Comparison of ENCODE assay signal across 8 cellular contexts in genomic region chr15:84634228-84634837, GRCh38. TPM values are rescaled to one million over a fixed set of nuclear protein-coding genes. Genes with fewer than 3 reads are reported as not detected.
DNase-seq lines count a peak whose midpoint lies in the region; ATAC-seq and TF ChIP-seq lines count a peak whose summit lies in the region.

No MANE protein-coding gene starts in this region.

- peaks cover 33% of the 10 kb centered on the region for H3K4me1 Mint-ChIP-seq in activated CD4-positive, alpha-beta T cell treated with anti-CD3 and anti-CD28 coated beads, Interleukin-2, amount 10 ng/mL, durations not matched to agents 24 days and 14 days

- H3K9me3 Mint-ChIP-seq in activated CD4-positive, alpha-beta T cell treated with anti-CD3 and anti-CD28 coated beads, Interleukin-2, amount 10 ng/mL, durations not matched to agents 24 days and 14 days, result no peaks in the 10 kb centered on the region

- intact Hi-C loops in activated CD4-positive, alpha-beta T cell treated with anti-CD3 and anti-CD28 coated beads, Interleukin-2, amount 10 ng/mL, durations not matched to agents 24 days and 14 days (cut with micrococcal nuclease), result loop anchor here (5.0 kb wide), 1 partner anchor 113 kb away; the partner anchor contains the start of gene ZNF592
- intact Hi-C loops in ascending aorta (cut with DNase I) (no loop called here), left lung (cut with DNase I) (no loop called here), head of caudate nucleus (cut with DNase I) (loop anchor here (5.0 kb wide), 1 partner anchor 113 kb away; the partner anchor contains the start of gene ZNF592)

- no peak for DNase-seq in activated CD4-positive, alpha-beta T cell treated with anti-CD3 and anti-CD28 coated beads, Interleukin-2, amount 10 ng/mL, durations not matched to agents 24 days and 14 days
- no peak for DNase-seq in activated CD4-positive, alpha-beta T cell treated with anti-CD3 and anti-CD28 coated beads, Interleukin-2, amount 50 U/mL, for 1 hour
- no peak for DNase-seq in ascending aorta (ENCODE audit: low spot score in 2 of 2)
- DNase-seq in left lung, result no peak
- DNase-seq in head of caudate nucleus, result no peak
- DNase-seq in HCEC 1CT, result no peak

- H3K4me1 ChIP-seq in ascending aorta (peaks cover 12 to 39% of the 10 kb centered on the region in 2 donors), left lung (peaks cover 14 to 51% of the 10 kb centered on the region in 2 donors)

- H3K27ac ChIP-seq in ascending aorta (peak overlapping the region; percentile 93 to 97), left lung (peak overlapping the region; percentile 86 to 95), temporal lobe (ENCODE audit: low read depth, low read length) (peak overlapping the region; percentile 90)

- TF ChIP-seq CTCF in ascending aorta (IDR thresholded peaks at IDR 0.05), result no peak
- no peak for TF ChIP-seq CTCF in left lung (IDR thresholded peaks at IDR 0.05)

- H3K9me3 ChIP-seq in ascending aorta (no peaks in the 10 kb centered on the region), left lung (no peaks in the 10 kb centered on the region)

- H3K27me3 ChIP-seq in ascending aorta (no peaks in the 10 kb centered on the region), left lung (no peaks in the 10 kb centered on the region)

- peaks cover 36% of the 10 kb centered on the region for H3K36me3 Mint-ChIP-seq in activated CD4-positive, alpha-beta T cell treated with anti-CD3 and anti-CD28 coated beads, Interleukin-2, amount 10 ng/mL, durations not matched to agents 24 days and 14 days (ENCODE audit: low read depth)

- H3K4me3 ChIP-seq in ascending aorta, result peak overlapping the region; percentile 79 to 94
- peak overlapping the region; percentile 62 for H3K4me3 ChIP-seq in left lung

- peak overlapping the region; percentile 85 for H3K4me3 Mint-ChIP-seq in activated CD4-positive, alpha-beta T cell treated with anti-CD3 and anti-CD28 coated beads, Interleukin-2, amount 10 ng/mL, durations not matched to agents 24 days and 14 days

- H3K36me3 ChIP-seq in ascending aorta (peaks cover 14 to 15% of the 10 kb centered on the region in 2 donors), left lung (peaks cover 0 to 33% of the 10 kb centered on the region in 2 donors)

- ATAC-seq in left lung (no peak), GM18502 (IDR thresholded peaks at IDR 0.05; ENCODE audit: poor library complexity, unreplicated experiment) (no peak)

- peak overlapping the region; percentile 68 for H3K27ac Mint-ChIP-seq in activated CD4-positive, alpha-beta T cell treated with anti-CD3 and anti-CD28 coated beads, Interleukin-2, amount 10 ng/mL, durations not matched to agents 24 days and 14 days

- H3K27me3 Mint-ChIP-seq in activated CD4-positive, alpha-beta T cell treated with anti-CD3 and anti-CD28 coated beads, Interleukin-2, amount 10 ng/mL, durations not matched to agents 24 days and 14 days, result no peaks in the 10 kb centered on the region

RNA-seq across cellular contexts. Expression of gene WDR73, which starts 19.8 kb away (rescaled TPM):
- 24.5 and 28.0 TPM in 2 replicates for total RNA-seq in activated CD4-positive, alpha-beta T cell treated with anti-CD3 and anti-CD28 coated beads, Interleukin-2, amount 10 ng/mL, durations not matched to agents 24 days and 14 days
- total RNA-seq in ascending aorta, result 29.5 TPM
- total RNA-seq in left lung, result 10 to 100 TPM; 25.5 to 25.7 TPM
- total RNA-seq in temporal lobe, result 23.1 TPM

RNA-seq across cellular contexts. Expression of gene NMB, which starts 23.7 kb away (rescaled TPM):
- total RNA-seq in activated CD4-positive, alpha-beta T cell treated with anti-CD3 and anti-CD28 coated beads, Interleukin-2, amount 10 ng/mL, durations not matched to agents 24 days and 14 days, result 2.8 and 3.7 TPM in 2 replicates
- 18.8 TPM for total RNA-seq in ascending aorta
- total RNA-seq in left lung, result 1 to 10 TPM; 4.6 to 6.6 TPM
- 3.9 TPM for total RNA-seq in temporal lobe

RNA-seq across cellular contexts. Expression of gene ZSCAN2, which starts 33.5 kb away (rescaled TPM):
- total RNA-seq in activated CD4-positive, alpha-beta T cell treated with anti-CD3 and anti-CD28 coated beads, Interleukin-2, amount 10 ng/mL, durations not matched to agents 24 days and 14 days, result 6.8 TPM in 2 replicates
- total RNA-seq in ascending aorta, result 4.6 TPM
- 1 to 10 TPM; 5.8 to 7.6 TPM for total RNA-seq in left lung
- 25.1 TPM for total RNA-seq in temporal lobe

Comparison
In these comparisons a context has a peak if more than half of its experiments do, and no peak if none do; other contexts are left out.
1. intact Hi-C loops: an anchor here in activated CD4-positive, alpha-beta T cell treated with anti-CD3 and anti-CD28 coated beads, Interleukin-2, amount 10 ng/mL, durations not matched to agents 24 days and 14 days (5.0 kb wide) and head of caudate nucleus (5.0 kb wide); none called in ascending aorta and left lung.